15 cellular contexts compared by ENCODE assay signal in genomic region chr9:130282000-130282700, GRCh38. TPM values are rescaled to one million over a fixed set of nuclear protein-coding genes. Genes with fewer than 3 reads are reported as not detected.
DNase-seq lines count a peak whose midpoint lies in the region; ATAC-seq and TF ChIP-seq lines count a peak whose summit lies in the region.
"Had no signal": no experiment of that assay in that cellular context is flagged by ENCODE, and none has a peak within 500 bp of the region (broad histone marks: within the 10 kb centered on the region; RNA-seq: fewer than 3 reads in every experiment).

No MANE protein-coding gene starts in this region.

- H3K27me3 ChIP-seq in RWPE2 (ENCODE audit: insufficient read depth, poor library complexity, severe bottlenecking) (no peaks in the 10 kb centered on the region), right cardiac atrium (ENCODE audit: control insufficient read depth, insufficient read depth) (no peaks in the 10 kb centered on the region), thoracic aorta (replicated peaks; ENCODE audit: insufficient read depth) (no peaks in the 10 kb centered on the region)
- H3K27me3 ChIP-seq: pancreas had no signal

- no peaks in the 10 kb centered on the region for H3K36me3 ChIP-seq in RWPE2 (ENCODE audit: low read depth)
- H3K36me3 ChIP-seq in thoracic aorta, result no peaks in the 10 kb centered on the region
- H3K36me3 ChIP-seq: breast epithelium, pancreas had no signal

- H3K27ac Mint-ChIP-seq in activated T-helper 1 cell treated with anti-CD3 and anti-CD28 coated beads, Interleukin-12 subunit alpha, Interleukin-12 subunit beta, Interleukin-2, Interleukin-4 antibody, amounts not matched to agents 30 ng/mL and 10 ng/mL and 1 ng/mL, durations not matched to agents 14 hours and 24 hours and 36 hours, result no peak overlapping the region

- H3K27me3 Mint-ChIP-seq in activated T-helper 1 cell treated with anti-CD3 and anti-CD28 coated beads, Interleukin-12 subunit alpha, Interleukin-12 subunit beta, Interleukin-2, Interleukin-4 antibody, amounts not matched to agents 30 ng/mL and 10 ng/mL and 1 ng/mL, durations not matched to agents 14 hours and 24 hours and 36 hours (ENCODE audit: insufficient read depth), result peaks cover 2% of the 10 kb centered on the region

- no peaks in the 10 kb centered on the region for H3K4me1 ChIP-seq in RWPE2 (ENCODE audit: insufficient read depth, poor library complexity, severe bottlenecking)
- H3K4me1 ChIP-seq in right cardiac atrium (ENCODE audit: control insufficient read depth, insufficient read depth, low read length), result peaks cover 5% of the 10 kb centered on the region
- H3K4me1 ChIP-seq in thoracic aorta (ENCODE audit: control insufficient read depth in 1 of 2, low read depth in 2 of 2), result peaks cover 0 to 15% of the 10 kb centered on the region in 2 donors
- H3K4me1 ChIP-seq: breast epithelium, pancreas had no signal

- no peak overlapping the region for H3K4me3 Mint-ChIP-seq in activated T-helper 1 cell treated with anti-CD3 and anti-CD28 coated beads, Interleukin-12 subunit alpha, Interleukin-12 subunit beta, Interleukin-2, Interleukin-4 antibody, amounts not matched to agents 30 ng/mL and 10 ng/mL and 1 ng/mL, durations not matched to agents 14 hours and 24 hours and 36 hours
- H3K4me3 Mint-ChIP-seq: activated T-cell treated with anti-CD3 and anti-CD28 coated beads, Interleukin-2, amount 50 U/mL, for 4 hours had no signal

- 19% methylated on average over 14 of the region's 14 CpGs for WGBS in right cardiac atrium

- H3K9me3 Mint-ChIP-seq in activated T-helper 1 cell treated with anti-CD3 and anti-CD28 coated beads, Interleukin-12 subunit alpha, Interleukin-12 subunit beta, Interleukin-2, Interleukin-4 antibody, amounts not matched to agents 30 ng/mL and 10 ng/mL and 1 ng/mL, durations not matched to agents 14 hours and 24 hours and 36 hours, result no peaks in the 10 kb centered on the region
- H3K9me3 Mint-ChIP-seq: activated T-cell treated with anti-CD3 and anti-CD28 coated beads, Interleukin-2, amount 50 U/mL, for 4 hours had no signal

- H3K27ac ChIP-seq in RWPE2 (ENCODE audit: poor library complexity, severe bottlenecking) (no peak overlapping the region), right cardiac atrium (ENCODE audit: low read length) (peak overlapping the region; percentile 40), thoracic aorta (no peak overlapping the region)
- H3K27ac ChIP-seq: breast epithelium, pancreas had no signal

- TF ChIP-seq CTCF in RWPE2 (IDR thresholded peaks at IDR 0.05; ENCODE audit: poor library complexity, severe bottlenecking), result no peak
- TF ChIP-seq CTCF in thoracic aorta (IDR thresholded peaks at IDR 0.05), result no peak

- H3K9me3 ChIP-seq in RWPE2 (ENCODE audit: severe bottlenecking) (no peaks in the 10 kb centered on the region), right cardiac atrium (ENCODE audit: control insufficient read depth, low read length) (no peaks in the 10 kb centered on the region), thoracic aorta (no peaks in the 10 kb centered on the region)
- H3K9me3 ChIP-seq: breast epithelium, pancreas had no signal

- no peaks in the 10 kb centered on the region for H3K36me3 Mint-ChIP-seq in activated T-helper 1 cell treated with anti-CD3 and anti-CD28 coated beads, Interleukin-12 subunit alpha, Interleukin-12 subunit beta, Interleukin-2, Interleukin-4 antibody, amounts not matched to agents 30 ng/mL and 10 ng/mL and 1 ng/mL, durations not matched to agents 14 hours and 24 hours and 36 hours (ENCODE audit: low read depth)

- intact Hi-C loops in right cardiac atrium (cut with DNase I), result no loop called here
- intact Hi-C loops in activated T-helper 1 cell treated with anti-CD3 and anti-CD28 coated beads, Interleukin-12 subunit alpha, Interleukin-12 subunit beta, Interleukin-2, Interleukin-4 antibody, amounts not matched to agents 30 ng/mL and 10 ng/mL and 1 ng/mL, durations not matched to agents 14 hours and 24 hours and 36 hours (cut with micrococcal nuclease), result no loop called here

- no peaks in the 10 kb centered on the region for H3K4me1 Mint-ChIP-seq in activated T-helper 1 cell treated with anti-CD3 and anti-CD28 coated beads, Interleukin-12 subunit alpha, Interleukin-12 subunit beta, Interleukin-2, Interleukin-4 antibody, amounts not matched to agents 30 ng/mL and 10 ng/mL and 1 ng/mL, durations not matched to agents 14 hours and 24 hours and 36 hours (ENCODE audit: low read depth)

- DNase-seq in NCI-H1092 (lab: John Stamatoyannopoulos, UW) (peak; percentile 38), RWPE2 (ENCODE audit: low spot score) (no peak), right cardiac atrium (peak in 2 of 3 donors; percentile 77 to 78), thoracic aorta (ENCODE audit: low spot score) (no peak), H4 (ENCODE audit: low spot score) (no peak)
- DNase-seq in activated T-helper 1 cell treated with anti-CD3 and anti-CD28 coated beads, Interleukin-12 subunit alpha, Interleukin-12 subunit beta, Interleukin-2, Interleukin-4 antibody, amounts not matched to agents 30 ng/mL and 10 ng/mL and 1 ng/mL, durations not matched to agents 14 hours and 24 hours and 36 hours (ENCODE audit: low spot score), result no peak
- DNase-seq: activated T-cell treated with anti-CD3 and anti-CD28 coated beads, Interleukin-2, amount 50 U/mL, for 4 hours; NCI-H1417 treated with DMSO at 0.1 percent for 48 hours; pancreas; PC-3 had no signal

- no peak overlapping the region for H3K4me3 ChIP-seq in RWPE2 (ENCODE audit: severe bottlenecking)
- H3K4me3 ChIP-seq in right cardiac atrium (ENCODE audit: low read length), result no peak overlapping the region
- H3K4me3 ChIP-seq in thoracic aorta, result peak overlapping the region; percentile 60
- H3K4me3 ChIP-seq: breast epithelium, pancreas had no signal

- 0 out of 3 replicates have a peak, but pooled peaks have one; percentile 27 for ATAC-seq in RWPE2 (ENCODE audit: low read depth)
- peak; percentile 38 to 50 for ATAC-seq in right cardiac atrium
- no peak for ATAC-seq in thoracic aorta (ENCODE audit: insufficient number of reproducible peaks, low FRiP score, low read depth)
- ATAC-seq in GM19467 (IDR thresholded peaks at IDR 0.05; ENCODE audit: unreplicated experiment), result no peak
- no peak for ATAC-seq in HG03280 (IDR thresholded peaks at IDR 0.05; ENCODE audit: unreplicated experiment)
- ATAC-seq: activated T-cell treated with anti-CD3 and anti-CD28 coated beads, Interleukin-2, amount 50 U/mL, for 4 hours; esophagus mucosa; PC-3 had no signal

RNA-seq across cellular contexts. Expression of gene HMCN2, which starts 16.6 kb away (rescaled TPM):
- total RNA-seq in right cardiac atrium, result 1 to 10 TPM; 2.3 to 5.1 (median 3.9) TPM
- 6.1 TPM for polyA plus RNA-seq in right cardiac atrium
- total RNA-seq in thoracic aorta, result 1 to 10 TPM; 2.4 to 6.3 TPM
- total RNA-seq in activated T-helper 1 cell treated with anti-CD3 and anti-CD28 coated beads, Interleukin-12 subunit alpha, Interleukin-12 subunit beta, Interleukin-2, Interleukin-4 antibody, amounts not matched to agents 30 ng/mL and 10 ng/mL and 1 ng/mL, durations not matched to agents 14 hours and 24 hours and 36 hours, result not detected in 2 replicates
- total RNA-seq in H4 (2014; rRNA removed; shearing (Covaris generic)), result 0.10 TPM in 1 of 2 replicates, not detected in the other
- total RNA-seq: kidney epithelial cell had no signal

Comparison
In these comparisons a context has a peak if more than half of its experiments do, and no peak if none do; other contexts are left out.
1. DNase-seq: peak in NCI-H1092 (single experiment) and right cardiac atrium (2 of 3); none in RWPE2 (single experiment), thoracic aorta (single experiment), activated T-helper 1 cell treated with anti-CD3 and anti-CD28 coated beads, Interleukin-12 subunit alpha, Interleukin-12 subunit beta, Interleukin-2, Interleukin-4 antibody, amounts not matched to agents 30 ng/mL and 10 ng/mL and 1 ng/mL, durations not matched to agents 14 hours and 24 hours and 36 hours (single experiment) and H4 (single experiment).
2. ATAC-seq: peak in RWPE2 (single experiment) and right cardiac atrium (2 of 2); none in thoracic aorta (single experiment), GM19467 (single experiment) and HG03280 (single experiment).